ENCODE assay signal across 19 cellular contexts in the genomic region with DNA sequence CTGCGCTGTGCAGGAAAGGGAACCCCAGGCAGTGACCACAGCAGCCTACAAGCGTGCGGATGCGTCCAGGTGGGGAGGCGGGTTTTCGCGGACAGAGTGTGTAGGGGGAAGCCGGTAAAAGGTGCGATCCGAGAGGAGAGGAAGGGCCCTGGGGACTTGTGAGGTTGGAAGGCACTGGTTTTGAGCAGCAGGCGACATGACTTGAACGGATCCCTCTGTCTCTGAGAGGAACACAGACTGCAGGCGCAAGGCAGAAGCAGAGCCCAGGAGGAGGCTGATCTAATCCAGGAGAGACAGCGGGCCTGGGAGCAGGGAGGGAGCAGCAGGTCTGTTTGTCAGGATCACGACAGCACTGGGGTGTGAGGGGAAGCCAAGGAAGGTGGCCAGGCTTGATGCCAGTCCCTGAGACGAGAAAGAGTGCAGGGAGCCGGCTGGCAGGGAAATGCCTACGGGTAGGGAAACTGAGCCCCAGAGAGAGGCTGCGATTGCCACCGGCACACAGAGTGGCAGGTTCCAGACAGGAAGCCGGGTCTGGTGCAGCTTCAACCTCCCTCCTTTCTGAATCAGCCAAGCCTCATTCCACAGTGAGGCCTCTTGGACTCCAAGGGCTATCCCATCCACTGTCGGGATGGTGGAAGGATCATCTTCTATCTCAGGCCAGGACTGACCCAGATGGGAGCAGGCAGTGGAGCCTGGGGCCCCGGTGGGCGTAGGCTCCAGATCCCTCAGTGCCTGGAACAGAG. TPM values are rescaled to one million over a fixed set of nuclear protein-coding genes. Genes with fewer than 3 reads are reported as not detected.
DNase-seq lines count a peak whose midpoint lies in the region; ATAC-seq and TF ChIP-seq lines count a peak whose summit lies in the region.
"Had no signal": no experiment of that assay in that cellular context is flagged by ENCODE, and none has a peak within 500 bp of the region (broad histone marks: within the 10 kb centered on the region; RNA-seq: fewer than 3 reads in every experiment).

No MANE protein-coding gene starts in this region.

- no peak for DNase-seq in stimulated activated naive CD8-positive, alpha-beta T cell treated with anti-CD3 and anti-CD28 coated beads, Interleukin-15, Interleukin-2, amounts not matched to agents 100 U/mL and 50 U/mL, for 24 hours
- DNase-seq in stimulated activated naive CD8-positive, alpha-beta T cell treated with anti-CD3 and anti-CD28 coated beads, Interleukin-15, amount 100 ng/mL, for 72 hours, result no peak
- DNase-seq in cerebellar cortex (ENCODE audit: low spot score), result peak; percentile 60
- no peak for DNase-seq in vagina (ENCODE audit: extremely low spot score in 2 of 2)
- DNase-seq in stimulated activated naive CD4-positive, alpha-beta T cell (lab: John Stamatoyannopoulos, UW), result no peak
- DNase-seq in NCI-H1436 treated with DMSO at 0.1 percent for 48 hours (lab: John Stamatoyannopoulos, UW), result no peak
- DNase-seq: AML-193; Calu3; CD4-positive, CD25-positive, alpha-beta regulatory T cell; MG63; NCI-H1105; NCI-H187; NCI-H526; NK-92 treated with Interleukin-12 subunit alpha and Interleukin-12 subunit beta, amount 100 ng/mL, for 24 hours had no signal

- H3K9me3 Mint-ChIP-seq in stimulated activated naive CD8-positive, alpha-beta T cell treated with anti-CD3 and anti-CD28 coated beads, Interleukin-15, amount 100 ng/mL, for 72 hours, result no peaks in the 10 kb centered on the region

- no peak overlapping the region for H3K27ac Mint-ChIP-seq in stimulated activated naive CD8-positive, alpha-beta T cell treated with anti-CD3 and anti-CD28 coated beads, Interleukin-15, amount 100 ng/mL, for 72 hours

- H3K27me3 Mint-ChIP-seq in stimulated activated naive CD8-positive, alpha-beta T cell treated with anti-CD3 and anti-CD28 coated beads, Interleukin-15, amount 100 ng/mL, for 72 hours, result peaks cover 21% of the 10 kb centered on the region

- H3K4me1 ChIP-seq in liver (ENCODE audit: control insufficient read depth in 4 of 4, insufficient read depth in 4 of 4, low read length in 3 of 4), result peaks cover 27 to 88% (median 54%) of the 10 kb centered on the region in 4 donors
- no peaks in the 10 kb centered on the region for H3K4me1 ChIP-seq in vagina

- peak; percentile 6 for ATAC-seq in stimulated activated naive CD8-positive, alpha-beta T cell treated with anti-CD3 and anti-CD28 coated beads, Interleukin-15, Interleukin-2, amounts not matched to agents 100 U/mL and 50 U/mL, for 24 hours
- ATAC-seq in stimulated activated naive CD8-positive, alpha-beta T cell treated with anti-CD3 and anti-CD28 coated beads, Interleukin-15, amount 100 ng/mL, for 72 hours, result no peak
- ATAC-seq in GM18505 (IDR thresholded peaks at IDR 0.05; ENCODE audit: unreplicated experiment), result no peak
- ATAC-seq: GM12878 had no signal

- no peaks in the 10 kb centered on the region for H3K27me3 ChIP-seq in liver (ENCODE audit: control insufficient read depth in 4 of 4, insufficient read depth in 4 of 4, low read length in 3 of 4)
- H3K27me3 ChIP-seq in vagina, result no peaks in the 10 kb centered on the region
- H3K27me3 ChIP-seq: MG63 had no signal

- WGBS in liver, result 71% methylated on average over 24 of the region's 24 CpGs

- H3K9me3 ChIP-seq in liver (ENCODE audit: control insufficient read depth in 4 of 4, low read length in 3 of 4) (no peaks in the 10 kb centered on the region), vagina (no peaks in the 10 kb centered on the region)
- H3K9me3 ChIP-seq: MG63 had no signal

- intact Hi-C loops in vagina (cut with DNase I), result no loop called here

- peak overlapping the region in 1 of 2 donors; percentile 24 for H3K9ac ChIP-seq in liver (ENCODE audit: low read depth in 1 of 2, low read length in 2 of 2)
- H3K9ac ChIP-seq: KMS-11 had no signal

- H3K27ac ChIP-seq in liver (ENCODE audit: low read depth in 1 of 2, low read length in 2 of 2), result peak overlapping the region; percentile 91 to 93
- H3K27ac ChIP-seq in vagina, result no peak overlapping the region
- H3K27ac ChIP-seq: KMS-11 had no signal

- H3K4me1 Mint-ChIP-seq in stimulated activated naive CD8-positive, alpha-beta T cell treated with anti-CD3 and anti-CD28 coated beads, Interleukin-15, amount 100 ng/mL, for 72 hours, result peaks cover 6% of the 10 kb centered on the region
- H3K4me1 Mint-ChIP-seq: CD4-positive, CD25-positive, alpha-beta regulatory T cell had no signal

- TF ChIP-seq RAD21 in liver (IDR thresholded peaks at IDR 0.05), result no peak

- peaks cover 6 to 36% (median 35%) of the 10 kb centered on the region in 4 donors for H3K36me3 ChIP-seq in liver (ENCODE audit: control insufficient read depth in 4 of 4, insufficient read depth in 3 of 4, low read depth in 1 of 4, low read length in 3 of 4)
- H3K36me3 ChIP-seq in vagina, result no peaks in the 10 kb centered on the region
- H3K36me3 ChIP-seq: MG63 had no signal

- H3K4me3 ChIP-seq in liver (ENCODE audit: low read depth in 1 of 3, low read length in 3 of 3) (no peak overlapping the region), vagina (no peak overlapping the region)
- H3K4me3 ChIP-seq: GM12878, MG63 had no signal

- H3K4me3 Mint-ChIP-seq in stimulated activated naive CD8-positive, alpha-beta T cell treated with anti-CD3 and anti-CD28 coated beads, Interleukin-15, amount 100 ng/mL, for 72 hours, result no peak overlapping the region

- TF ChIP-seq CTCF in liver (IDR thresholded peaks at IDR 0.05; ENCODE audit: low read depth, low read length, missing input control) (no peak), vagina (IDR thresholded peaks at IDR 0.05) (no peak)

- TF ChIP-seq POLR2A in vagina (IDR thresholded peaks at IDR 0.05) (no peak), GM18505 (IDR thresholded peaks at IDR 0.05; ENCODE audit: borderline replicate concordance, extremely low read depth, insufficient read depth, insufficient read length) (no peak)

TF ChIP-seq in liver, 16 proteins besides CTCF, POLR2A, EP300 and RAD21:
- TF ChIP-seq, protein P1, sequence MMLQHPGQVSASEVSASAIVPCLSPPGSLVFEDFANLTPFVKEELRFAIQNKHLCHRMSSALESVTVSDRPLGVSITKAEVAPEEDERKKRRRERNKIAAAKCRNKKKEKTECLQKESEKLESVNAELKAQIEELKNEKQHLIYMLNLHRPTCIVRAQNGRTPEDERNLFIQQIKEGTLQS (IDR thresholded peaks at IDR 0.05), result no peak
- TF ChIP-seq TAF1 (conservative IDR thresholded peaks at IDR 0.05) (no peak), SP1 (IDR thresholded peaks at IDR 0.05) (no peak), JUND (IDR thresholded peaks at IDR 0.05) (no peak), YY1 (IDR thresholded peaks at IDR 0.05) (no peak)
- TF ChIP-seq, protein P2, sequence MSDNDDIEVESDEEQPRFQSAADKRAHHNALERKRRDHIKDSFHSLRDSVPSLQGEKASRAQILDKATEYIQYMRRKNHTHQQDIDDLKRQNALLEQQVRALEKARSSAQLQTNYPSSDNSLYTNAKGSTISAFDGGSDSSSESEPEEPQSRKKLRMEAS (IDR thresholded peaks at IDR 0.05), result no peak

RNA-seq across cellular contexts. Expression of a gene that starts 57.1 kb away (rescaled TPM):
- 100 to 1,000 TPM in 1 of 2 donors, 10 to 100 TPM in 1; 51.7 to 171 TPM for total RNA-seq in liver
- 100 to 1,000 TPM in 1 of 2 donors, 10 to 100 TPM in 1; 52.3 to 120 TPM for polyA plus RNA-seq in liver
- total RNA-seq in vagina, result not detected
- total RNA-seq: A673; CD4-positive, CD25-positive, alpha-beta regulatory T cell had no signal
- polyA plus RNA-seq: CD4-positive, CD25-positive, alpha-beta regulatory T cell; GM12878 had no signal

Comparison
In these comparisons a context has a peak if more than half of its experiments do, and no peak if none do; other contexts are left out.
1. RNA of a gene that starts 57.1 kb away (total RNA-seq): 51.7 to 171 TPM in liver; not detected in vagina (single experiment); every median in the first group is over 10 times any median in the second.